In genomic region chr5:133664422-133664821, GRCh38 we compare ENCODE assay signal across 16 cellular contexts. TPM values are rescaled to one million over a fixed set of nuclear protein-coding genes. Genes with fewer than 3 reads are reported as not detected.
DNase-seq lines count a peak whose midpoint lies in the region; ATAC-seq, FAIRE-seq and TF ChIP-seq lines count a peak whose summit lies in the region.
"Had no signal": no experiment of that assay in that cellular context is flagged by ENCODE, and none has a peak within 500 bp of the region (broad histone marks: within the 10 kb centered on the region; RNA-seq: fewer than 3 reads in every experiment).

No MANE protein-coding gene starts in this region.

- H3K4me3 ChIP-seq in Panc1 (ENCODE audit: low read depth in 2 of 2, low read length in 2 of 2), result no peak overlapping the region
- H3K4me3 ChIP-seq: body of pancreas had no signal

- peaks cover 42% of the 10 kb centered on the region for H3K27me3 Mint-ChIP-seq in CD4-positive, alpha-beta T cell

- H3K4me1 ChIP-seq in Panc1 (ENCODE audit: control insufficient read depth, insufficient read depth, low read length), result no peaks in the 10 kb centered on the region
- H3K4me1 ChIP-seq: body of pancreas had no signal

- CTCF ChIA-PET in Panc1 (lab: Charles Lee), result interaction anchor here (0.6 kb wide), 1 partner anchor 89 kb away, joined by 8 read pairs; no protein-coding TSS in a partner anchor
- CTCF ChIA-PET in CD4-positive, alpha-beta T cell (lab: Charles Lee), result no interaction called here

- H3K4me3 Mint-ChIP-seq in CD4-positive, alpha-beta T cell, result no peak overlapping the region
- H3K4me3 Mint-ChIP-seq: B cell; stimulated activated memory B cell treated with anti-CD40 and anti-IgM and Interleukin-4, amounts not matched to agents 10 μg/mL and 1 μg/mL and 100 μg/mL, for 72 hours had no signal

- TF ChIP-seq POLR2A in GM12892 (IDR thresholded peaks at IDR 0.05; ENCODE audit: low read depth, low read length), result no peak

- no peaks in the 10 kb centered on the region for H3K9me3 ChIP-seq in Panc1 (ENCODE audit: control insufficient read depth, insufficient read depth, low read depth, low read length)
- no peaks in the 10 kb centered on the region for H3K9me3 ChIP-seq in CD4-positive, alpha-beta T cell (ENCODE audit: control insufficient read depth, low read length)
- H3K9me3 ChIP-seq: body of pancreas had no signal

- intact Hi-C loops in Panc1 (cut with micrococcal nuclease; ENCODE audit: unreplicated experiment), result no loop called here
- intact Hi-C loops in CD4-positive, alpha-beta T cell (cut with DNase I, micrococcal nuclease), result no loop called here

- H3K36me3 ChIP-seq in Panc1 (ENCODE audit: control insufficient read depth, insufficient read depth, low read length), result no peaks in the 10 kb centered on the region

- H3K27ac ChIP-seq in Panc1 (ENCODE audit: low read length) (no peak overlapping the region), epithelial cell of prostate (peak overlapping the region; percentile 37)
- H3K27ac ChIP-seq in CD4-positive, alpha-beta T cell (ENCODE audit: low read depth, low read length), result no peak overlapping the region
- H3K27ac ChIP-seq: body of pancreas had no signal

- POLR2A ChIA-PET in Panc1 (lab: Charles Lee), result no interaction called here
- POLR2A ChIA-PET in CD4-positive, alpha-beta T cell (lab: Charles Lee), result no interaction called here

- H3K27ac Mint-ChIP-seq in CD4-positive, alpha-beta T cell, result no peak overlapping the region
- H3K27ac Mint-ChIP-seq: B cell; progenitor cell of endocrine pancreas; stimulated activated memory B cell treated with anti-CD40 and anti-IgM and Interleukin-4, amounts not matched to agents 10 μg/mL and 1 μg/mL and 100 μg/mL, for 72 hours had no signal

- no peak for FAIRE-seq in GM12892 (lab: Jason Lieb, UNC)

- in situ Hi-C loops in Panc1 (cut with HindIII; ENCODE audit: low pct_unique_long_range_greater_than_20kb, low sequenced_read_pairs), result no loop called here

- no peak for TF ChIP-seq CTCF in Panc1 (IDR thresholded peaks at IDR 0.05)
- no peak for TF ChIP-seq CTCF in CD4-positive, alpha-beta T cell (IDR thresholded peaks at IDR 0.05)

- BruUV-seq in Panc1 (replicated peaks; lab: Mats Ljungman, UMichigan), result no TSS peak

- H3K9me3 Mint-ChIP-seq in CD4-positive, alpha-beta T cell, result no peaks in the 10 kb centered on the region
- H3K9me3 Mint-ChIP-seq: stimulated activated memory B cell treated with anti-CD40 and anti-IgM and Interleukin-4, amounts not matched to agents 10 μg/mL and 1 μg/mL and 100 μg/mL, for 72 hours had no signal

- H3K27me3 ChIP-seq in Panc1 (ENCODE audit: control insufficient read depth, insufficient read depth, low read length), result peaks cover 6% of the 10 kb centered on the region
- peaks cover 8% of the 10 kb centered on the region for H3K27me3 ChIP-seq in CD4-positive, alpha-beta T cell (ENCODE audit: control insufficient read depth, insufficient read depth, low read length)
- H3K27me3 ChIP-seq: body of pancreas had no signal

- ATAC-seq in Panc1 (peak; percentile 51; the same call in 1 of the 2 replicates), HG02870 (IDR thresholded peaks at IDR 0.05; ENCODE audit: unreplicated experiment) (no peak)
- ATAC-seq in CD4-positive, alpha-beta T cell (ENCODE audit: poor library complexity), result no peak
- ATAC-seq: body of pancreas; stimulated activated memory B cell treated with anti-CD40 and anti-IgM and Interleukin-4, amounts not matched to agents 10 μg/mL and 1 μg/mL and 100 μg/mL, for 72 hours had no signal

- no peaks in the 10 kb centered on the region for H3K36me3 Mint-ChIP-seq in CD4-positive, alpha-beta T cell (ENCODE audit: low read depth)
- H3K36me3 Mint-ChIP-seq: stimulated activated memory B cell treated with anti-CD40 and anti-IgM and Interleukin-4, amounts not matched to agents 10 μg/mL and 1 μg/mL and 100 μg/mL, for 72 hours had no signal

- H3K4me1 Mint-ChIP-seq in CD4-positive, alpha-beta T cell (ENCODE audit: low read depth), result no peaks in the 10 kb centered on the region
- H3K4me1 Mint-ChIP-seq: B cell; stimulated activated memory B cell treated with anti-CD40 and anti-IgM and Interleukin-4, amounts not matched to agents 10 μg/mL and 1 μg/mL and 100 μg/mL, for 72 hours had no signal

- DNase-seq in 8988T, result peak; percentile 66
- peak; percentile 69 for DNase-seq in ELR (ENCODE audit: low read depth)
- DNase-seq in Panc1 (ENCODE audit: low read depth, low spot score), result peak; percentile 53
- DNase-seq in epithelial cell of prostate (ENCODE audit: low read depth, low spot score), result peak; percentile 88
- no peak for DNase-seq in SIG-M5 treated with dmso at 0.1 percent for 504 hours (lab: John Stamatoyannopoulos, UW; ENCODE audit: unreplicated experiment)
- no peak for DNase-seq in CD4-positive, alpha-beta T cell
- no peak for DNase-seq in GM12892 (ENCODE audit: insufficient read length)
- DNase-seq: activated CD4-positive, alpha-beta T cell treated with anti-CD3 and anti-CD28 coated beads for 1 hour; body of pancreas; GDM1; NCI-H510A; SHP77 treated with DMSO at 0.1 percent for 48 hours had no signal

RNA-seq across cellular contexts. Expression of gene FSTL4, which starts 52.1 kb away (rescaled TPM):
- 0.18 TPM for total RNA-seq in Panc1 (2021; ENCODE audit: unreplicated experiment)
- polyA plus RNA-seq in Panc1 (2012; ENCODE audit: insufficient read length), result 0.10 TPM
- not detected for total RNA-seq in CD4-positive, alpha-beta T cell
- not detected for polyA plus RNA-seq in GM12892 (2012; ENCODE audit: missing spikeins)

Comparison
In these comparisons a context has a peak if more than half of its experiments do, and no peak if none do; other contexts are left out.
1. DNase-seq: peak in 8988T (single experiment), ELR (single experiment), Panc1 (single experiment) and epithelial cell of prostate (single experiment); none in SIG-M5 treated with dmso at 0.1 percent for 504 hours (single experiment), CD4-positive, alpha-beta T cell (0 of 10) and GM12892 (single experiment).